Comparison of ENCODE assay signal across 9 cellular contexts in the genomic region with DNA sequence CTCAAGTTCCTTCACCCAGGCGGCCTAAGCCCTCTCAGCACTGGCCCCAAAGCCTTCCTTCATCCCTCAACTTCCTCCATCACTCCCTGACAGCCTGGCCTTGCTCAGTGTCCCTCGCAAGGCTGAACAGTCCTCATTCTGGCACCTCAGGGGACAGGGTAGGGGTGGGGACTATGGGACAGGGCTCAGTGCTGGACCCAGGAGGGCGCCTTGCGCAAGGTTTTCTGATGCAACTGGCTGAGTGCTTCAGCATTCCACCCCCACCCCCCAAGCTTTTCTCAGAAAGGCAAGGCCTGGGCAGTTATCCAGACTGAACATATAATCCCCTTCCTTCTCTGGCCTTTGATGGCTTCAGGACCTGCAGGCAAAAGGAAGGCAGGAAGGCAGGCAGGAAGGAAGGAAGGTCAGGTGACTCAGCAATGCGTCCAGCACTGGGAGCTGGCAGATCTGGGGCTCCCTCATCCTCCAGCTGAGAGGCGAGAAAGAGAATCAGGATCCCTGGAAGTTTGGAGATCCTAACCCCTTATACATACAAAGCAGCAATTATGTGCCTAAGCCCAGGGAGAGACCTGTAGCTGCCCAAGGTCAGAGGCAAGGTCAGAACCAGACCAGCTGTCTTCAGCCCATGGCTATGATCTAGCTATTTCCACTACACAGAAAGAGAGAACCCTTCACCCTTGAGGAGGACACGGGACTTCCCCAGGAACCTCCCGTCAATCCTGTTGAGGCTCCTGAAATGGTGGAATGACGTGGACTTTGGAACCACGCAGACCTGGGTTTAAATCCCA. TPM values are rescaled to one million over a fixed set of nuclear protein-coding genes. Genes with fewer than 3 reads are reported as not detected.
DNase-seq lines count a peak whose midpoint lies in the region; ATAC-seq and TF ChIP-seq lines count a peak whose summit lies in the region.
"Had no signal": no experiment of that assay in that cellular context is flagged by ENCODE, and none has a peak within 500 bp of the region (broad histone marks: within the 10 kb centered on the region; RNA-seq: fewer than 3 reads in every experiment).

No MANE protein-coding gene starts in this region.

- ATAC-seq in HG03108 (IDR thresholded peaks at IDR 0.05; ENCODE audit: unreplicated experiment), result no peak

- H3K4me2 ChIP-seq in Loucy (ENCODE audit: low read depth, low read length, poor library complexity, severe bottlenecking) (peak overlapping the region; percentile 76), Karpas-422 (ENCODE audit: low read depth, low read length, poor library complexity, severe bottlenecking) (no peak overlapping the region)

- H3K79me2 ChIP-seq in Loucy (ENCODE audit: insufficient read depth, low read length), result no peaks in the 10 kb centered on the region
- no peaks in the 10 kb centered on the region for H3K79me2 ChIP-seq in Karpas-422 (ENCODE audit: low read length)

- H3K27me3 ChIP-seq in Loucy (ENCODE audit: insufficient read depth, low read length, poor library complexity, severe bottlenecking), result no peaks in the 10 kb centered on the region
- H3K27me3 ChIP-seq in liver (ENCODE audit: control insufficient read depth in 4 of 4, insufficient read depth in 4 of 4, low read length in 3 of 4), result no peaks in the 10 kb centered on the region
- no peaks in the 10 kb centered on the region for H3K27me3 ChIP-seq in Karpas-422 (ENCODE audit: low read length)
- H3K27me3 ChIP-seq: tibial artery had no signal

- TF ChIP-seq RAD21 in liver (IDR thresholded peaks at IDR 0.05), result peak; percentile 48 to 49

- WGBS in liver, result 37% methylated on average over 10 of the region's 10 CpGs

- H3F3A ChIP-seq in Loucy (ENCODE audit: low read depth), result no peaks in the 10 kb centered on the region

- H3K27ac ChIP-seq in liver (ENCODE audit: low read depth in 1 of 2, low read length in 2 of 2) (peak overlapping the region; percentile 81 to 91), Karpas-422 (ENCODE audit: low read length) (no peak overlapping the region)
- H3K27ac ChIP-seq: tibial artery had no signal

- peaks cover 30% of the 10 kb centered on the region for H3K4me1 ChIP-seq in Loucy (ENCODE audit: insufficient read depth, low read length, poor library complexity, severe bottlenecking)
- peaks cover 12 to 38% (median 29%) of the 10 kb centered on the region in 4 donors for H3K4me1 ChIP-seq in liver (ENCODE audit: control insufficient read depth in 4 of 4, insufficient read depth in 4 of 4, low read length in 3 of 4)
- peaks cover 2% of the 10 kb centered on the region; the same call in 1 of the 2 replicates for H3K4me1 ChIP-seq in Karpas-422 (ENCODE audit: low read length)

- no peaks in the 10 kb centered on the region for H3K9me3 ChIP-seq in Loucy (ENCODE audit: insufficient read depth, low read depth, low read length)
- no peaks in the 10 kb centered on the region for H3K9me3 ChIP-seq in liver (ENCODE audit: control insufficient read depth in 4 of 4, low read length in 3 of 4)
- H3K9me3 ChIP-seq in Karpas-422 (ENCODE audit: low read length), result no peaks in the 10 kb centered on the region
- H3K9me3 ChIP-seq: tibial artery had no signal

- H3K9ac ChIP-seq in Loucy (ENCODE audit: low read depth, low read length, poor library complexity, severe bottlenecking), result peak overlapping the region; percentile 53
- H3K9ac ChIP-seq in liver (ENCODE audit: low read depth in 1 of 2, low read length in 2 of 2), result peak overlapping the region in 1 of 2 donors; percentile 71
- no peak overlapping the region for H3K9ac ChIP-seq in Karpas-422 (ENCODE audit: low read length)

- no peaks in the 10 kb centered on the region for H4K20me1 ChIP-seq in Loucy (ENCODE audit: insufficient read depth, low read length, poor library complexity, severe bottlenecking)
- no peaks in the 10 kb centered on the region for H4K20me1 ChIP-seq in Karpas-422 (ENCODE audit: insufficient read depth, low read depth, low read length)

- H2AFZ ChIP-seq in Loucy (ENCODE audit: low read length) (peak overlapping the region; percentile 34; the same call in 1 of the 2 replicates), Karpas-422 (ENCODE audit: low read length) (no peak overlapping the region)

- H3K9me2 ChIP-seq in Loucy (replicated peaks; ENCODE audit: low read depth, low read length) (no peaks in the 10 kb centered on the region), Karpas-422 (replicated peaks; ENCODE audit: insufficient read depth, low read length) (no peaks in the 10 kb centered on the region)

- in situ Hi-C loops in astrocyte of the spinal cord (cut with HindIII; ENCODE audit: low sequenced_read_pairs), result no loop called here

- H3K4me3 ChIP-seq in Loucy (ENCODE audit: low read length, poor library complexity, severe bottlenecking), result peak overlapping the region; percentile 57
- H3K4me3 ChIP-seq in astrocyte of the spinal cord (ENCODE audit: low read depth, low read length), result no peak overlapping the region
- no peak overlapping the region for H3K4me3 ChIP-seq in liver (ENCODE audit: low read depth in 1 of 3, low read length in 3 of 3)
- no peak overlapping the region for H3K4me3 ChIP-seq in Karpas-422 (ENCODE audit: low read length)
- H3K4me3 ChIP-seq: tibial artery had no signal

- peak; percentile 81 for DNase-seq in COLO829 (ENCODE audit: low spot score)
- DNase-seq in astrocyte of the spinal cord (ENCODE audit: low read depth, low spot score), result peak; percentile 73
- DNase-seq in NCI-H2081 treated with DMSO at 0.1 percent for 48 hours (lab: John Stamatoyannopoulos, UW), result no peak
- no peak for DNase-seq in Karpas-422
- no peak for DNase-seq in activated CD4-positive, CD25-positive, alpha-beta regulatory T cell treated with anti-CD3 and anti-CD28 coated beads, Interleukin-2, amount 50 U/mL, for 72 hours

- H3K36me3 ChIP-seq in Loucy (ENCODE audit: insufficient read depth, low read length) (no peaks in the 10 kb centered on the region), liver (ENCODE audit: control insufficient read depth in 4 of 4, insufficient read depth in 3 of 4, low read depth in 1 of 4, low read length in 3 of 4) (no peaks in the 10 kb centered on the region), Karpas-422 (ENCODE audit: insufficient read depth, low read length) (no peaks in the 10 kb centered on the region)
- H3K36me3 ChIP-seq: tibial artery had no signal

- TF ChIP-seq CTCF in Loucy (conservative IDR thresholded peaks at IDR 0.05; ENCODE audit: low read length) (no peak), astrocyte of the spinal cord (IDR thresholded peaks at IDR 0.05; ENCODE audit: low read depth, low read length) (no peak), liver (IDR thresholded peaks at IDR 0.05; ENCODE audit: low read depth, low read length, missing input control) (no peak)

TF ChIP-seq in liver, 16 proteins besides CTCF, POLR2A, EP300 and RAD21 (continues in another document):
- TF ChIP-seq, protein P1, sequence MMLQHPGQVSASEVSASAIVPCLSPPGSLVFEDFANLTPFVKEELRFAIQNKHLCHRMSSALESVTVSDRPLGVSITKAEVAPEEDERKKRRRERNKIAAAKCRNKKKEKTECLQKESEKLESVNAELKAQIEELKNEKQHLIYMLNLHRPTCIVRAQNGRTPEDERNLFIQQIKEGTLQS (IDR thresholded peaks at IDR 0.05), result peak; percentile 95
- TF ChIP-seq SP1 (IDR thresholded peaks at IDR 0.05) (peak; percentile 97), FOXA2 (IDR thresholded peaks at IDR 0.05) (no peak), JUND (IDR thresholded peaks at IDR 0.05) (peak; percentile 70 to 85), HNF4G (IDR thresholded peaks at IDR 0.05) (peak; percentile 73), GABPA (IDR thresholded peaks at IDR 0.05 in 1 of 2, conservative IDR thresholded peaks at IDR 0.05 in 1 of 2) (no peak), TAF1 (conservative IDR thresholded peaks at IDR 0.05) (no peak), NR2F2 (IDR thresholded peaks at IDR 0.05) (peak; percentile 90), YY1 (IDR thresholded peaks at IDR 0.05) (peak; percentile 78)
- TF ChIP-seq, protein P2, sequence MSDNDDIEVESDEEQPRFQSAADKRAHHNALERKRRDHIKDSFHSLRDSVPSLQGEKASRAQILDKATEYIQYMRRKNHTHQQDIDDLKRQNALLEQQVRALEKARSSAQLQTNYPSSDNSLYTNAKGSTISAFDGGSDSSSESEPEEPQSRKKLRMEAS (IDR thresholded peaks at IDR 0.05), result peak; percentile 71
- TF ChIP-seq, protein P3, sequence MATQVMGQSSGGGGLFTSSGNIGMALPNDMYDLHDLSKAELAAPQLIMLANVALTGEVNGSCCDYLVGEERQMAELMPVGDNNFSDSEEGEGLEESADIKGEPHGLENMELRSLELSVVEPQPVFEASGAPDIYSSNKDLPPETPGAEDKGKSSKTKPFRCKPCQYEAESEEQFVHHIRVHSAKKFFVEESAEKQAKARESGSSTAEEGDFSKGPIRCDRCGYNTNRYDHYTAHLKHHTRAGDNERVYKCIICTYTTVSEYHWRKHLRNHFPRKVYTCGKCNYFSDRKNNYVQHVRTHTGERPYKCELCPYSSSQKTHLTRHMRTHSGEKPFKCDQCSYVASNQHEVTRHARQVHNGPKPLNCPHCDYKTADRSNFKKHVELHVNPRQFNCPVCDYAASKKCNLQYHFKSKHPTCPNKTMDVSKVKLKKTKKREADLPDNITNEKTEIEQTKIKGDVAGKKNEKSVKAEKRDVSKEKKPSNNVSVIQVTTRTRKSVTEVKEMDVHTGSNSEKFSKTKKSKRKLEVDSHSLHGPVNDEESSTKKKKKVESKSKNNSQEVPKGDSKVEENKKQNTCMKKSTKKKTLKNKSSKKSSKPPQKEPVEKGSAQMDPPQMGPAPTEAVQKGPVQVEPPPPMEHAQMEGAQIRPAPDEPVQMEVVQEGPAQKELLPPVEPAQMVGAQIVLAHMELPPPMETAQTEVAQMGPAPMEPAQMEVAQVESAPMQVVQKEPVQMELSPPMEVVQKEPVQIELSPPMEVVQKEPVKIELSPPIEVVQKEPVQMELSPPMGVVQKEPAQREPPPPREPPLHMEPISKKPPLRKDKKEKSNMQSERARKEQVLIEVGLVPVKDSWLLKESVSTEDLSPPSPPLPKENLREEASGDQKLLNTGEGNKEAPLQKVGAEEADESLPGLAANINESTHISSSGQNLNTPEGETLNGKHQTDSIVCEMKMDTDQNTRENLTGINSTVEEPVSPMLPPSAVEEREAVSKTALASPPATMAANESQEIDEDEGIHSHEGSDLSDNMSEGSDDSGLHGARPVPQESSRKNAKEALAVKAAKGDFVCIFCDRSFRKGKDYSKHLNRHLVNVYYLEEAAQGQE (IDR thresholded peaks at IDR 0.05), result no peak

RNA-seq across cellular contexts. Expression of a gene that starts 8.6 kb away (rescaled TPM):
- total RNA-seq in liver, result 10 to 100 TPM in 1 of 2 donors, 1 to 10 TPM in 1; 4.8 to 36.3 TPM
- 10 to 100 TPM; 41.2 to 63.1 TPM for polyA plus RNA-seq in liver
- 122 and 197 TPM in 2 replicates for total RNA-seq in Karpas-422 (2014; rRNA removed; shearing (Covaris generic); ENCODE audit: low replicate concordance)

RNA-seq across cellular contexts. Expression of a gene that starts 25.0 kb away (rescaled TPM):
- total RNA-seq in liver, result 10 to 100 TPM in 1 of 2 donors, 1 to 10 TPM in 1; 1.9 to 12.0 TPM
- polyA plus RNA-seq in liver, result 1 to 10 TPM; 3.5 to 6.0 TPM
- total RNA-seq in Karpas-422 (2014; rRNA removed; shearing (Covaris generic); ENCODE audit: low replicate concordance), result 18.2 and 28.3 TPM in 2 replicates

RNA-seq across cellular contexts. Expression of a gene that starts 36.1 kb away (rescaled TPM):
- total RNA-seq in liver, result 10 to 100 TPM; 18.0 to 48.3 TPM
- polyA plus RNA-seq in liver, result 10 to 100 TPM; 61.3 to 62.6 TPM
- total RNA-seq in Karpas-422 (2014; rRNA removed; shearing (Covaris generic); ENCODE audit: low replicate concordance), result 96.6 and 142 TPM in 2 replicates

RNA-seq across cellular contexts. Expression of a gene that starts 46.6 kb away (rescaled TPM):
- 1 to 10 TPM in 1 of 2 donors, under 1 TPM in 1; 0.67 to 4.2 TPM for total RNA-seq in liver
- 1 to 10 TPM; 1.3 to 2.0 TPM for polyA plus RNA-seq in liver
- total RNA-seq in Karpas-422 (2014; rRNA removed; shearing (Covaris generic); ENCODE audit: low replicate concordance), result 8.3 and 18.0 TPM in 2 replicates

Comparison
In these comparisons a context has a peak if more than half of its experiments do, and no peak if none do; other contexts are left out.
1. DNase-seq: peak in COLO829 (single experiment) and astrocyte of the spinal cord (single experiment); none in NCI-H2081 treated with DMSO at 0.1 percent for 48 hours (single experiment), Karpas-422 (single experiment) and activated CD4-positive, CD25-positive, alpha-beta regulatory T cell treated with anti-CD3 and anti-CD28 coated beads, Interleukin-2, amount 50 U/mL, for 72 hours (single experiment).